18 cellular contexts compared by ENCODE assay signal in the genomic region with DNA sequence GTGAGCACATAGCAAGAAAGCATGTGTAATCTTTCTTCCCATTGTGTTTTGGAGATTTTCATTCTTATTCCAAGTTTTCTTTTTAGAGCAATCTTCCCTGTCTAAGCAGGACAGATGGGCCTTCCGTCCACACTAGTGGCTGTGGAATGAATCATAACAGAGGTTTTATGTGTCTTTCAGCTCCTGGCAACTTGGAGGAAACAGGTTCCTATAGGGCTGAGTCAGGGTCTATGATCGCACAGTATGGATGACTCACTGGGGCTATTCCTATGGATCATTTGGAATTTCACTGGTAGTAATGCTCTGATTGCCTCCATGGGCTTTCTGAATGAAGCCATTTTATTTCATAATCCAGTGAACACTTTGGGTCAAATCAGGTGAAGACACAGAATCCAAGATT. TPM values are rescaled to one million over a fixed set of nuclear protein-coding genes. Genes with fewer than 3 reads are reported as not detected.
DNase-seq lines count a peak whose midpoint lies in the region; ATAC-seq, FAIRE-seq and TF ChIP-seq lines count a peak whose summit lies in the region.
"Had no signal": no experiment of that assay in that cellular context is flagged by ENCODE, and none has a peak within 500 bp of the region (broad histone marks: within the 10 kb centered on the region; RNA-seq: fewer than 3 reads in every experiment).

No MANE protein-coding gene starts in this region.

- FAIRE-seq in bronchial epithelial cell (lab: Jason Lieb, UNC) = no peak
- FAIRE-seq: TTC549 had no signal

- H3K27me3 ChIP-seq in bronchial epithelial cell (ENCODE audit: control insufficient read depth, insufficient read depth, low read length) = no peaks in the 10 kb centered on the region
- H3K27me3 ChIP-seq in kidney epithelial cell (ENCODE audit: control insufficient read depth, insufficient read depth, low read length) = no peaks in the 10 kb centered on the region
- H3K27me3 ChIP-seq: BLaER1 treated with 17β-estradiol and CSF1 and Interleukin-3, amounts not matched to agents 10 nM and 100 nM had no signal

- H3K36me3 ChIP-seq in bronchial epithelial cell (ENCODE audit: control insufficient read depth, insufficient read depth, low read length) = no peaks in the 10 kb centered on the region
- H3K36me3 ChIP-seq in kidney epithelial cell (ENCODE audit: control insufficient read depth, insufficient read depth, low read length) = no peaks in the 10 kb centered on the region
- H3K36me3 ChIP-seq: BLaER1 treated with 17β-estradiol and CSF1 and Interleukin-3, amounts not matched to agents 10 nM and 100 nM had no signal

- no peak for TF ChIP-seq CTCF in bronchial epithelial cell (IDR thresholded peaks at IDR 0.05; ENCODE audit: insufficient read depth, low read length, severe bottlenecking)
- TF ChIP-seq CTCF in kidney epithelial cell (IDR thresholded peaks at IDR 0.05; ENCODE audit: insufficient read depth, low read length, poor library complexity, severe bottlenecking) = no peak

- H3K4me3 ChIP-seq in bronchial epithelial cell (ENCODE audit: low read depth, low read length) (no peak overlapping the region), kidney epithelial cell (ENCODE audit: low read depth, low read length) (no peak overlapping the region)
- H3K4me3 ChIP-seq: BLaER1 treated with 17β-estradiol and CSF1 and Interleukin-3, amounts not matched to agents 10 nM and 100 nM had no signal

- DNase-seq in AG08396 (ENCODE audit: low spot score) (peak; percentile 4), LHCN-M2 (ENCODE audit: low read depth) (peak; percentile 49), bronchial epithelial cell (ENCODE audit: low read depth) (peak; percentile 92), kidney epithelial cell (ENCODE audit: low read depth) (peak; percentile 28), LoVo (ENCODE audit: low spot score) (no peak), SKM-1 treated with dmso at 0.1 percent for 144 hours (lab: John Stamatoyannopoulos, UW; ENCODE audit: unreplicated experiment) (no peak), medulla oblongata (ENCODE audit: extremely low spot score) (no peak)
- DNase-seq: activated naive CD8-positive, alpha-beta T cell treated with anti-CD3 and anti-CD28 coated beads, Interleukin-2, amount 10 ng/mL, durations not matched to agents 7 days and 5 days; effector CD4-positive, alpha-beta T cell; GF-D8; midbrain; MM.1S; posterior cingulate gyrus; stimulated activated CD4-positive, alpha-beta T cell treated with anti-CD3 and anti-CD28 coated beads, Interleukin-2, amount 100 ng/mL, for 24 hours had no signal

- no peak for ATAC-seq in GM19035 (IDR thresholded peaks at IDR 0.05; ENCODE audit: unreplicated experiment)
- ATAC-seq: stimulated activated memory B cell treated with anti-CD40 and anti-IgM and Interleukin-4, amounts not matched to agents 10 μg/mL and 1 μg/mL and 100 μg/mL, for 72 hours had no signal

RNA-seq across cellular contexts. Expression of gene CBLL2, which starts 51.8 kb away (rescaled TPM):
- total RNA-seq in LHCN-M2 (2014; rRNA removed) = not detected in 2 replicates
- polyA plus RNA-seq in LHCN-M2 (2012) = not detected
- total RNA-seq in bronchial epithelial cell = 0.13 TPM in 1 of 2 replicates, not detected in the other
- total RNA-seq in kidney epithelial cell = not detected in 2 replicates
- total RNA-seq: activated naive CD8-positive, alpha-beta T cell treated with anti-CD3 and anti-CD28 coated beads, Interleukin-2, amount 10 ng/mL, durations not matched to agents 7 days and 5 days had no signal

Comparison
In these comparisons a context has a peak if more than half of its experiments do, and no peak if none do; other contexts are left out.
1. DNase-seq: peak in AG08396 (single experiment), LHCN-M2 (single experiment), bronchial epithelial cell (single experiment) and kidney epithelial cell (single experiment); none in LoVo (single experiment), SKM-1 treated with dmso at 0.1 percent for 144 hours (single experiment) and medulla oblongata (single experiment).